1 cellular context compared by ENCODE assay signal in the genomic region with DNA sequence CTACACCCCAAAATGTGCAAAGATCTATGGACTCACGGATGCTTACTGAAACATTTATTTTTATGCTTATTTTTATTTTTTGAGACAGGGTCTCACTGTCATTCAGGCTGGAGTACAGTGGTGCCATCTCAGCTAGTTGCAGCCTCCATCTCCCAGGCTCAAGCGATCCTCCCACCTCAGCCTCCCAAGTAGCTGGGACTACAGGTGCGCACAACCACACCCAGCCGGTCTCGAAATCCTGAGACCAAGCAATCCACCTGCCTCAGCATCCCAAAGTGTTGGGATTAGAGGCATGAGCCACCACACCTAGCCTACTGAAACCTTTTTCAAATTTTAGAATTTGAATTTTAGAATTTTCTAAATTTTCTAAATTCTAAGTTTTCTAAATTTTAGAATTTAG.
TF ChIP-seq lines count a peak whose summit lies in the region.

No MANE protein-coding gene starts in this region.

TF ChIP-seq in IMR-90, 13 proteins besides CTCF, POLR2A, EP300 and RAD21:
- TF ChIP-seq SMC3 (IDR thresholded peaks at IDR 0.05; ENCODE audit: low read depth, low read length) (no peak), BHLHE40 (IDR thresholded peaks at IDR 0.05; ENCODE audit: low read depth, low read length) (no peak), NFE2L2 (IDR thresholded peaks at IDR 0.05; ENCODE audit: low read depth, low read length) (no peak), CEBPB (IDR thresholded peaks at IDR 0.05; ENCODE audit: low read depth, low read length) (no peak), MAZ (IDR thresholded peaks at IDR 0.05; ENCODE audit: borderline replicate concordance, low read depth, low read length) (no peak), MXI1 (IDR thresholded peaks at IDR 0.05; ENCODE audit: borderline replicate concordance, low read depth, low read length) (no peak), FOS (IDR thresholded peaks at IDR 0.05; ENCODE audit: low read depth, low read length) (no peak), CHD1 (IDR thresholded peaks at IDR 0.05; ENCODE audit: low read depth, low read length) (no peak), MAFK (IDR thresholded peaks at IDR 0.05; ENCODE audit: low read depth, low read length) (no peak), RFX5 (IDR thresholded peaks at IDR 0.05; ENCODE audit: low read depth, low read length) (no peak), RCOR1 (IDR thresholded peaks at IDR 0.05; ENCODE audit: insufficient replicate concordance, low read length) (no peak)
- TF ChIP-seq, protein P1, sequence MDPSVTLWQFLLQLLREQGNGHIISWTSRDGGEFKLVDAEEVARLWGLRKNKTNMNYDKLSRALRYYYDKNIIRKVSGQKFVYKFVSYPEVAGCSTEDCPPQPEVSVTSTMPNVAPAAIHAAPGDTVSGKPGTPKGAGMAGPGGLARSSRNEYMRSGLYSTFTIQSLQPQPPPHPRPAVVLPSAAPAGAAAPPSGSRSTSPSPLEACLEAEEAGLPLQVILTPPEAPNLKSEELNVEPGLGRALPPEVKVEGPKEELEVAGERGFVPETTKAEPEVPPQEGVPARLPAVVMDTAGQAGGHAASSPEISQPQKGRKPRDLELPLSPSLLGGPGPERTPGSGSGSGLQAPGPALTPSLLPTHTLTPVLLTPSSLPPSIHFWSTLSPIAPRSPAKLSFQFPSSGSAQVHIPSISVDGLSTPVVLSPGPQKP (IDR thresholded peaks at IDR 0.05; ENCODE audit: borderline replicate concordance, low read depth, low read length), result no peak
- TF ChIP-seq, protein P2, sequence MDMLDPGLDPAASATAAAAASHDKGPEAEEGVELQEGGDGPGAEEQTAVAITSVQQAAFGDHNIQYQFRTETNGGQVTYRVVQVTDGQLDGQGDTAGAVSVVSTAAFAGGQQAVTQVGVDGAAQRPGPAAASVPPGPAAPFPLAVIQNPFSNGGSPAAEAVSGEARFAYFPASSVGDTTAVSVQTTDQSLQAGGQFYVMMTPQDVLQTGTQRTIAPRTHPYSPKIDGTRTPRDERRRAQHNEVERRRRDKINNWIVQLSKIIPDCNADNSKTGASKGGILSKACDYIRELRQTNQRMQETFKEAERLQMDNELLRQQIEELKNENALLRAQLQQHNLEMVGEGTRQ (IDR thresholded peaks at IDR 0.05; ENCODE audit: low read depth, low read length), result no peak
